1 cellular context compared by ENCODE assay signal in the genomic region with DNA sequence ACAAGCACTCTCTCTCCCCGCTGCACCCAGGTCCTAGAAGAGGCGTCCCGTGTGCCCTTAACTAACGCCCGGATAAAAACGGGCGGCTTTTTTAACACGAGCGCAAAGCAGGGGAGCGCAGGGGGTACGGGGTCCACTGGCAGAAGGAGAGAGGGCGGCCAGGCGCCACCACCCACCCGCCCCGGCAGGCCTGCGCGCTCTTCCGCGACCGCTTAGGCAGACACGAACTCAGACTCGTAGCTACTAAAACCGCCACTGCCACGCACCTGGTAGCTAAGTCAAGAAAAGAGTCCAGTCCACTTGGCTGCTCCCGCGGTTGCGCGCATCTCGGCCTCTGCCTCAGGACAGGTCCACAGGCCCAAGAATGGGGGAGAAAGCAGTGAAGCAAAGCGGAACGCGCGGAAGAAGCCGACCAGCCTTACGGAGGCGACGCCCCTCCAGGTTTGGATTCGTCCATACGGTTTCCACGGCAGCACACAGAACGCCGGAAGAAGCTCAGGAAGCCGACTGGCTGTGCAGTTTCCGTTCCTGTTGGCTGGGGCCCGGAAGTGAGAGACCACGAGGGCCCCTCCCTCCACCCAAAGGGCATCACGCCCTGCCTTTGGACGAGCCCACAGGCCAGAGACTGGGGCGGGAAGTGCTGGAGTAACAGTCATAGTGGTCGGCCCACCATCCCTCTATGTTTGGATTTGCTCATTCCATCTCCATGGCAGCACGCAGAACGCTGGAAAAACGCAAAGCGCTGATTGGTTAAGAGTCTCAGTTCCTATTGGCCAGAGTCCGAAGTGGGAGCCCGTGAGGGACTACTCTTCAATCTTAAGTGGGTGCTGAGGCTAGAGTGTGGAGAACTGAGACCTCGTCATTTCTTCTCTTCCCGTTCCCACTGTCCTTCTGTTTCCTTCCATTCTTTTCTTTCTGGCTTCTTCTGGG.
TF ChIP-seq lines count a peak whose summit lies in the region.

A gene (minus strand): TSS at position 354 of the 930 bp plus-strand sequence. CDS start 7,344 bp downstream, outside the sequence.

TF ChIP-seq in HepG2, 621 proteins besides CTCF, POLR2A, EP300 and RAD21 (continued from another document and continues in another):
- TF ChIP-seq, protein P1, sequence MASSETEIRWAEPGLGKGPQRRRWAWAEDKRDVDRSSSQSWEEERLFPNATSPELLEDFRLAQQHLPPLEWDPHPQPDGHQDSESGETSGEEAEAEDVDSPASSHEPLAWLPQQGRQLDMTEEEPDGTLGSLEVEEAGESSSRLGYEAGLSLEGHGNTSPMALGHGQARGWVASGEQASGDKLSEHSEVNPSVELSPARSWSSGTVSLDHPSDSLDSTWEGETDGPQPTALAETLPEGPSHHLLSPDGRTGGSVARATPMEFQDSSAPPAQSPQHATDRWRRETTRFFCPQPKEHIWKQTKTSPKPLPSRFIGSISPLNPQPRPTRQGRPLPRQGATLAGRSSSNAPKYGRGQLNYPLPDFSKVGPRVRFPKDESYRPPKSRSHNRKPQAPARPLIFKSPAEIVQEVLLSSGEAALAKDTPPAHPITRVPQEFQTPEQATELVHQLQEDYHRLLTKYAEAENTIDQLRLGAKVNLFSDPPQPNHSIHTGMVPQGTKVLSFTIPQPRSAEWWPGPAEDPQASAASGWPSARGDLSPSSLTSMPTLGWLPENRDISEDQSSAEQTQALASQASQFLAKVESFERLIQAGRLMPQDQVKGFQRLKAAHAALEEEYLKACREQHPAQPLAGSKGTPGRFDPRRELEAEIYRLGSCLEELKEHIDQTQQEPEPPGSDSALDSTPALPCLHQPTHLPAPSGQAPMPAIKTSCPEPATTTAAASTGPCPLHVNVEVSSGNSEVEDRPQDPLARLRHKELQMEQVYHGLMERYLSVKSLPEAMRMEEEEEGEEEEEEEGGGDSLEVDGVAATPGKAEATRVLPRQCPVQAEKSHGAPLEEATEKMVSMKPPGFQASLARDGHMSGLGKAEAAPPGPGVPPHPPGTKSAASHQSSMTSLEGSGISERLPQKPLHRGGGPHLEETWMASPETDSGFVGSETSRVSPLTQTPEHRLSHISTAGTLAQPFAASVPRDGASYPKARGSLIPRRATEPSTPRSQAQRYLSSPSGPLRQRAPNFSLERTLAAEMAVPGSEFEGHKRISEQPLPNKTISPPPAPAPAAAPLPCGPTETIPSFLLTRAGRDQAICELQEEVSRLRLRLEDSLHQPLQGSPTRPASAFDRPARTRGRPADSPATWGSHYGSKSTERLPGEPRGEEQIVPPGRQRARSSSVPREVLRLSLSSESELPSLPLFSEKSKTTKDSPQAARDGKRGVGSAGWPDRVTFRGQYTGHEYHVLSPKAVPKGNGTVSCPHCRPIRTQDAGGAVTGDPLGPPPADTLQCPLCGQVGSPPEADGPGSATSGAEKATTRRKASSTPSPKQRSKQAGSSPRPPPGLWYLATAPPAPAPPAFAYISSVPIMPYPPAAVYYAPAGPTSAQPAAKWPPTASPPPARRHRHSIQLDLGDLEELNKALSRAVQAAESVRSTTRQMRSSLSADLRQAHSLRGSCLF (CRISPR knock-in tag; IDR thresholded peaks at IDR 0.05; ENCODE audit: borderline replicate concordance), result no peak
- TF ChIP-seq XRCC5 (optimal IDR thresholded peaks at IDR 0.05; ENCODE audit: low read length) (peak; percentile 95), ZKSCAN5 (CRISPR knock-in tag; IDR thresholded peaks at IDR 0.05) (no peak), ZBTB38 (CRISPR knock-in tag; IDR thresholded peaks at IDR 0.05) (peak; percentile 57; the same call in 1 of the 2 replicates), ZNF605 (CRISPR knock-in tag; IDR thresholded peaks at IDR 0.05) (no peak; the same call in 1 of the 2 replicates), ZNF777 (CRISPR knock-in tag; IDR thresholded peaks at IDR 0.05) (no peak), RFX3 (CRISPR knock-in tag; IDR thresholded peaks at IDR 0.05) (peak; percentile 97), NFYC (CRISPR knock-in tag; IDR thresholded peaks at IDR 0.05) (peak; percentile 82), SIN3A (IDR thresholded peaks at IDR 0.05; ENCODE audit: borderline replicate concordance, low read depth, low read length) (peak; percentile 99), NKX3-1 (CRISPR knock-in tag; IDR thresholded peaks at IDR 0.05) (0 out of 2 replicates have a peak, but pooled peaks have one; percentile 24), ZNF878 (CRISPR knock-in tag; IDR thresholded peaks at IDR 0.05) (no peak), TAF1 (CRISPR knock-in tag; IDR thresholded peaks at IDR 0.05) (peak; percentile 7; the same call in 1 of the 2 replicates), RARA (CRISPR knock-in tag; IDR thresholded peaks at IDR 0.05) (peak; percentile 7; the same call in 1 of the 2 replicates), PHF8 (CRISPR knock-in tag; IDR thresholded peaks at IDR 0.05) (peak; percentile 59; the same call in 1 of the 2 replicates), FOXA1 (IDR thresholded peaks at IDR 0.05) (no peak), FOXA1 (CRISPR knock-in tag; IDR thresholded peaks at IDR 0.05) (peak; percentile 16; the same call in 1 of the 2 replicates), MAFG (CRISPR knock-in tag; IDR thresholded peaks at IDR 0.05) (no peak), ARNT2 (CRISPR knock-in tag; IDR thresholded peaks at IDR 0.05; ENCODE audit: low read depth) (no peak), MTF2 (CRISPR knock-in tag; IDR thresholded peaks at IDR 0.05; ENCODE audit: borderline replicate concordance) (no peak), ZSCAN30 (CRISPR knock-in tag; IDR thresholded peaks at IDR 0.05) (no peak), MIER2 (CRISPR knock-in tag; IDR thresholded peaks at IDR 0.05) (0 out of 2 replicates have a peak, but pooled peaks have one; percentile 70), RARG (CRISPR knock-in tag; IDR thresholded peaks at IDR 0.05; ENCODE audit: low read depth) (no peak), PHB2 (IDR thresholded peaks at IDR 0.05; ENCODE audit: partially characterized antibody) (no peak), TRIM24 (CRISPR knock-in tag; IDR thresholded peaks at IDR 0.05) (no peak), ZFP37 (CRISPR knock-in tag; IDR thresholded peaks at IDR 0.05; ENCODE audit: borderline replicate concordance) (no peak), MAZ (IDR thresholded peaks at IDR 0.05; ENCODE audit: borderline replicate concordance, low read depth, low read length) (peak; percentile 50; the same call in 1 of the 2 replicates), MAZ (CRISPR knock-in tag; IDR thresholded peaks at IDR 0.05; ENCODE audit: low read depth) (peak; percentile 77; the same call in 1 of the 2 replicates)
- TF ChIP-seq, protein P2, sequence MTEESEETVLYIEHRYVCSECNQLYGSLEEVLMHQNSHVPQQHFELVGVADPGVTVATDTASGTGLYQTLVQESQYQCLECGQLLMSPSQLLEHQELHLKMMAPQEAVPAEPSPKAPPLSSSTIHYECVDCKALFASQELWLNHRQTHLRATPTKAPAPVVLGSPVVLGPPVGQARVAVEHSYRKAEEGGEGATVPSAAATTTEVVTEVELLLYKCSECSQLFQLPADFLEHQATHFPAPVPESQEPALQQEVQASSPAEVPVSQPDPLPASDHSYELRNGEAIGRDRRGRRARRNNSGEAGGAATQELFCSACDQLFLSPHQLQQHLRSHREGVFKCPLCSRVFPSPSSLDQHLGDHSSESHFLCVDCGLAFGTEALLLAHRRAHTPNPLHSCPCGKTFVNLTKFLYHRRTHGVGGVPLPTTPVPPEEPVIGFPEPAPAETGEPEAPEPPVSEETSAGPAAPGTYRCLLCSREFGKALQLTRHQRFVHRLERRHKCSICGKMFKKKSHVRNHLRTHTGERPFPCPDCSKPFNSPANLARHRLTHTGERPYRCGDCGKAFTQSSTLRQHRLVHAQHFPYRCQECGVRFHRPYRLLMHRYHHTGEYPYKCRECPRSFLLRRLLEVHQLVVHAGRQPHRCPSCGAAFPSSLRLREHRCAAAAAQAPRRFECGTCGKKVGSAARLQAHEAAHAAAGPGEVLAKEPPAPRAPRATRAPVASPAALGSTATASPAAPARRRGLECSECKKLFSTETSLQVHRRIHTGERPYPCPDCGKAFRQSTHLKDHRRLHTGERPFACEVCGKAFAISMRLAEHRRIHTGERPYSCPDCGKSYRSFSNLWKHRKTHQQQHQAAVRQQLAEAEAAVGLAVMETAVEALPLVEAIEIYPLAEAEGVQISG (CRISPR knock-in tag; IDR thresholded peaks at IDR 0.05), result peak; percentile 82
- TF ChIP-seq, protein P3, sequence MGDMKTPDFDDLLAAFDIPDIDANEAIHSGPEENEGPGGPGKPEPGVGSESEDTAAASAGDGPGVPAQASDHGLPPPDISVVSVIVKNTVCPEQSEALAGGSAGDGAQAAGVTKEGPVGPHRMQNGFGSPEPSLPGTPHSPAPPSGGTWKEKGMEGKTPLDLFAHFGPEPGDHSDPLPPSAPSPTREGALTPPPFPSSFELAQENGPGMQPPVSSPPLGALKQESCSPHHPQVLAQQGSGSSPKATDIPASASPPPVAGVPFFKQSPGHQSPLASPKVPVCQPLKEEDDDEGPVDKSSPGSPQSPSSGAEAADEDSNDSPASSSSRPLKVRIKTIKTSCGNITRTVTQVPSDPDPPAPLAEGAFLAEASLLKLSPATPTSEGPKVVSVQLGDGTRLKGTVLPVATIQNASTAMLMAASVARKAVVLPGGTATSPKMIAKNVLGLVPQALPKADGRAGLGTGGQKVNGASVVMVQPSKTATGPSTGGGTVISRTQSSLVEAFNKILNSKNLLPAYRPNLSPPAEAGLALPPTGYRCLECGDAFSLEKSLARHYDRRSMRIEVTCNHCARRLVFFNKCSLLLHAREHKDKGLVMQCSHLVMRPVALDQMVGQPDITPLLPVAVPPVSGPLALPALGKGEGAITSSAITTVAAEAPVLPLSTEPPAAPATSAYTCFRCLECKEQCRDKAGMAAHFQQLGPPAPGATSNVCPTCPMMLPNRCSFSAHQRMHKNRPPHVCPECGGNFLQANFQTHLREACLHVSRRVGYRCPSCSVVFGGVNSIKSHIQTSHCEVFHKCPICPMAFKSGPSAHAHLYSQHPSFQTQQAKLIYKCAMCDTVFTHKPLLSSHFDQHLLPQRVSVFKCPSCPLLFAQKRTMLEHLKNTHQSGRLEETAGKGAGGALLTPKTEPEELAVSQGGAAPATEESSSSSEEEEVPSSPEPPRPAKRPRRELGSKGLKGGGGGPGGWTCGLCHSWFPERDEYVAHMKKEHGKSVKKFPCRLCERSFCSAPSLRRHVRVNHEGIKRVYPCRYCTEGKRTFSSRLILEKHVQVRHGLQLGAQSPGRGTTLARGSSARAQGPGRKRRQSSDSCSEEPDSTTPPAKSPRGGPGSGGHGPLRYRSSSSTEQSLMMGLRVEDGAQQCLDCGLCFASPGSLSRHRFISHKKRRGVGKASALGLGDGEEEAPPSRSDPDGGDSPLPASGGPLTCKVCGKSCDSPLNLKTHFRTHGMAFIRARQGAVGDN (CRISPR knock-in tag; IDR thresholded peaks at IDR 0.05), result peak; percentile 87
- TF ChIP-seq, protein P4, sequence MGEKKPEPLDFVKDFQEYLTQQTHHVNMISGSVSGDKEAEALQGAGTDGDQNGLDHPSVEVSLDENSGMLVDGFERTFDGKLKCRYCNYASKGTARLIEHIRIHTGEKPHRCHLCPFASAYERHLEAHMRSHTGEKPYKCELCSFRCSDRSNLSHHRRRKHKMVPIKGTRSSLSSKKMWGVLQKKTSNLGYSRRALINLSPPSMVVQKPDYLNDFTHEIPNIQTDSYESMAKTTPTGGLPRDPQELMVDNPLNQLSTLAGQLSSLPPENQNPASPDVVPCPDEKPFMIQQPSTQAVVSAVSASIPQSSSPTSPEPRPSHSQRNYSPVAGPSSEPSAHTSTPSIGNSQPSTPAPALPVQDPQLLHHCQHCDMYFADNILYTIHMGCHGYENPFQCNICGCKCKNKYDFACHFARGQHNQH (CRISPR knock-in tag; IDR thresholded peaks at IDR 0.05), result peak; percentile 84; the same call in 1 of the 2 replicates
- TF ChIP-seq, protein P5, sequence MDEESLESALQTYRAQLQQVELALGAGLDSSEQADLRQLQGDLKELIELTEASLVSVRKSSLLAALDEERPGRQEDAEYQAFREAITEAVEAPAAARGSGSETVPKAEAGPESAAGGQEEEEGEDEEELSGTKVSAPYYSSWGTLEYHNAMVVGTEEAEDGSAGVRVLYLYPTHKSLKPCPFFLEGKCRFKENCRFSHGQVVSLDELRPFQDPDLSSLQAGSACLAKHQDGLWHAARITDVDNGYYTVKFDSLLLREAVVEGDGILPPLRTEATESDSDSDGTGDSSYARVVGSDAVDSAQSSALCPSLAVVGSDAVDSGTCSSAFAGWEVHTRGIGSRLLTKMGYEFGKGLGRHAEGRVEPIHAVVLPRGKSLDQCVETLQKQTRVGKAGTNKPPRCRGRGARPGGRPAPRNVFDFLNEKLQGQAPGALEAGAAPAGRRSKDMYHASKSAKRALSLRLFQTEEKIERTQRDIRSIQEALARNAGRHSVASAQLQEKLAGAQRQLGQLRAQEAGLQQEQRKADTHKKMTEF (CRISPR knock-in tag; IDR thresholded peaks at IDR 0.05), result peak; percentile 92
- TF ChIP-seq, protein P6, sequence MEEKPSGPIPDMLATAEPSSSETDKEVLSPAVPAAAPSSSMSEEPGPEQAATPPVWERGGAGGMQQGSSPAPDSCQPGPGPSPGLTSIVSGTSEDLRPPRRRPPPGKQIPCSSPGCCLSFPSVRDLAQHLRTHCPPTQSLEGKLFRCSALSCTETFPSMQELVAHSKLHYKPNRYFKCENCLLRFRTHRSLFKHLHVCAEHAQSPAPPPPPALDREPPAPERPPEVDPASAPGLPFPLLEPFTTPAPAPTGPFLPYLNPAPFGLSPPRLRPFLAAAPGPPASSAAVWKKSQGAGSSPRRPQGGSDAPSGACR (CRISPR knock-in tag; IDR thresholded peaks at IDR 0.05), result no peak
- TF ChIP-seq, protein P7, sequence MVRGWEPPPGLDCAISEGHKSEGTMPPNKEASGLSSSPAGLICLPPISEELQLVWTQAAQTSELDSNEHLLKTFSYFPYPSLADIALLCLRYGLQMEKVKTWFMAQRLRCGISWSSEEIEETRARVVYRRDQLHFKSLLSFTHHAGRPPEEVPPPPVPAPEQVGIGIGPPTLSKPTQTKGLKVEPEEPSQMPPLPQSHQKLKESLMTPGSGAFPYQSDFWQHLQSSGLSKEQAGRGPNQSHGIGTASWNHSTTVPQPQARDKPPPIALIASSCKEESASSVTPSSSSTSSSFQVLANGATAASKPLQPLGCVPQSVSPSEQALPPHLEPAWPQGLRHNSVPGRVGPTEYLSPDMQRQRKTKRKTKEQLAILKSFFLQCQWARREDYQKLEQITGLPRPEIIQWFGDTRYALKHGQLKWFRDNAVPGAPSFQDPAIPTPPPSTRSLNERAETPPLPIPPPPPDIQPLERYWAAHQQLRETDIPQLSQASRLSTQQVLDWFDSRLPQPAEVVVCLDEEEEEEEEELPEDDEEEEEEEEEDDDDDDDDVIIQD (CRISPR knock-in tag; IDR thresholded peaks at IDR 0.05; ENCODE audit: low read depth), result no peak; the same call in 1 of the 2 replicates
- TF ChIP-seq, protein P8, sequence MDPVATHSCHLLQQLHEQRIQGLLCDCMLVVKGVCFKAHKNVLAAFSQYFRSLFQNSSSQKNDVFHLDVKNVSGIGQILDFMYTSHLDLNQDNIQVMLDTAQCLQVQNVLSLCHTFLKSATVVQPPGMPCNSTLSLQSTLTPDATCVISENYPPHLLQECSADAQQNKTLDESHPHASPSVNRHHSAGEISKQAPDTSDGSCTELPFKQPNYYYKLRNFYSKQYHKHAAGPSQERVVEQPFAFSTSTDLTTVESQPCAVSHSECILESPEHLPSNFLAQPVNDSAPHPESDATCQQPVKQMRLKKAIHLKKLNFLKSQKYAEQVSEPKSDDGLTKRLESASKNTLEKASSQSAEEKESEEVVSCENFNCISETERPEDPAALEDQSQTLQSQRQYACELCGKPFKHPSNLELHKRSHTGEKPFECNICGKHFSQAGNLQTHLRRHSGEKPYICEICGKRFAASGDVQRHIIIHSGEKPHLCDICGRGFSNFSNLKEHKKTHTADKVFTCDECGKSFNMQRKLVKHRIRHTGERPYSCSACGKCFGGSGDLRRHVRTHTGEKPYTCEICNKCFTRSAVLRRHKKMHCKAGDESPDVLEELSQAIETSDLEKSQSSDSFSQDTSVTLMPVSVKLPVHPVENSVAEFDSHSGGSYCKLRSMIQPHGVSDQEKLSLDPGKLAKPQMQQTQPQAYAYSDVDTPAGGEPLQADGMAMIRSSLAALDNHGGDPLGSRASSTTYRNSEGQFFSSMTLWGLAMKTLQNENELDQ (CRISPR knock-in tag; IDR thresholded peaks at IDR 0.05; ENCODE audit: borderline replicate concordance), result no peak
